Comparison of ENCODE assay signal across 27 cellular contexts in genomic region chr10:115046686-115047244, GRCh38. TPM values are rescaled to one million over a fixed set of nuclear protein-coding genes. Genes with fewer than 3 reads are reported as not detected.
"Had no signal": no experiment of that assay in that cellular context is flagged by ENCODE, and none has a peak within 500 bp of the region (broad histone marks: within the 10 kb centered on the region; RNA-seq: fewer than 3 reads in every experiment).

No MANE protein-coding gene starts in this region.

- H3K4me3 ChIP-seq: esophagus squamous epithelium, gastroesophageal sphincter had no signal

- H3K36me3 ChIP-seq: brain microvascular endothelial cell, esophagus squamous epithelium, gastroesophageal sphincter had no signal

- H3K4me1 ChIP-seq: esophagus squamous epithelium, gastroesophageal sphincter had no signal

- H3K27me3 ChIP-seq: brain microvascular endothelial cell, esophagus squamous epithelium, gastroesophageal sphincter had no signal

- H3K9me3 ChIP-seq: esophagus squamous epithelium, gastroesophageal sphincter had no signal

- DNase-seq: activated CD4-positive, alpha-beta memory T cell treated with anti-CD3 and anti-CD28 coated beads, Interleukin-2, amount 10 ng/mL, durations not matched to agents 7 days and 5 days; activated CD4-positive, alpha-beta T cell treated with anti-CD3 and anti-CD28 coated beads for 1 hour; activated CD4-positive, alpha-beta T cell treated with anti-CD3 and anti-CD28 coated beads for 4 hours; activated CD4-positive, alpha-beta T cell treated with anti-CD3 and anti-CD28 coated beads, Interleukin-2, amount 10 ng/mL, durations not matched to agents 7 days and 5 days; activated CD4-positive, alpha-beta T cell treated with anti-CD3 and anti-CD28 coated beads, Interleukin-2, amount 50 U/mL, for 4 hours; activated CD8-positive, alpha-beta memory T cell treated with anti-CD3 and anti-CD28 coated beads, Interleukin-2, amount 50 U/mL, for 48 hours; activated gamma-delta T cell; activated naive CD4-positive, alpha-beta T cell; activated naive CD4-positive, alpha-beta T cell treated with anti-CD3 and anti-CD28 coated beads, Interleukin-2, amount 10 ng/mL, durations not matched to agents 7 days and 5 days; activated naive CD8-positive, alpha-beta T cell treated with anti-CD3 and anti-CD28 coated beads, Interleukin-2, amount 10 ng/mL, durations not matched to agents 7 days and 5 days; activated T-cell treated with anti-CD3 and anti-CD28 coated beads for 4 hours; activated T-cell treated with anti-CD3 and anti-CD28 coated beads, Interleukin-2, amount 50 U/mL, for 24 hours; activated T-cell treated with anti-CD3 and anti-CD28 coated beads, Interleukin-2, amount 50 U/mL, for 72 hours; amniotic stem cell; anterior cingulate cortex; brain microvascular endothelial cell; cortex of kidney; dermis blood vessel endothelial cell; effector CD4-positive, alpha-beta T cell; effector memory CD8-positive, alpha-beta T cell; erythroblast; esophagus squamous epithelium; T-helper 2 cell had no signal

- ATAC-seq: activated naive CD4-positive, alpha-beta T cell treated with anti-CD3 and anti-CD28 coated beads, Interleukin-2, amount 50 U/mL, for 72 hours; activated T-cell treated with anti-CD3 and anti-CD28 coated beads, Interleukin-2, amount 50 U/mL, for 72 hours; effector memory CD8-positive, alpha-beta T cell; gastroesophageal sphincter; WTC11 had no signal

- H3K27ac ChIP-seq: brain microvascular endothelial cell, esophagus squamous epithelium, gastroesophageal sphincter, VCaP had no signal

RNA-seq across cellular contexts. Expression of gene ATRNL1, which starts 46.4 kb away (rescaled TPM):
- total RNA-seq: activated naive CD8-positive, alpha-beta T cell treated with anti-CD3 and anti-CD28 coated beads, Interleukin-2, amount 10 ng/mL, durations not matched to agents 7 days and 5 days had no signal
